Comparison of ENCODE assay signal across 23 cellular contexts in genomic region chr4:25485104-25485503, GRCh38.
"Had no signal": no experiment of that assay in that cellular context is flagged by ENCODE, and none has a peak within 500 bp of the region (broad histone marks: within the 10 kb centered on the region; RNA-seq: fewer than 3 reads in every experiment).

No MANE protein-coding gene starts in this region.

- H3K4me3 ChIP-seq: body of pancreas, cardiac muscle cell, lower lobe of right lung, mucosa of descending colon, upper lobe of left lung had no signal

- H3K9me3 ChIP-seq: body of pancreas, lower lobe of right lung had no signal

- H3K4me1 ChIP-seq: body of pancreas, lower lobe of right lung had no signal

- H3K36me3 ChIP-seq: cardiac muscle cell, lower lobe of right lung, upper lobe of left lung had no signal

- H3K27me3 ChIP-seq: body of pancreas, cardiac muscle cell, upper lobe of left lung had no signal

- FAIRE-seq: endometrium, small intestine had no signal

- ATAC-seq: activated CD4-positive, CD25-positive, alpha-beta regulatory T cell treated with anti-CD3 and anti-CD28 coated beads, Interleukin-2, amount 50 U/mL, for 24 hours; activated naive CD8-positive, alpha-beta T cell treated with anti-CD3 and anti-CD28 coated beads, Interleukin-2, amount 50 U/mL, for 24 hours; body of pancreas; lower lobe of right lung; mucosa of descending colon; sciatic nerve; stimulated activated memory B cell treated with anti-CD40 and anti-IgM and Interleukin-4, amounts not matched to agents 10 μg/mL and 1 μg/mL and 100 μg/mL, for 72 hours; T-helper 17 cell had no signal

- DNase-seq: activated CD4-positive, alpha-beta memory T cell treated with anti-CD3 and anti-CD28 coated beads, Interleukin-2, amount 10 ng/mL, durations not matched to agents 7 days and 5 days; activated CD4-positive, alpha-beta T cell treated with anti-CD3 and anti-CD28 coated beads, Interleukin-2, amount 10 ng/mL, durations not matched to agents 24 days and 14 days; activated effector memory CD4-positive, alpha-beta T cell treated with anti-CD3 and anti-CD28 coated beads, Interleukin-2, amount 50 U/mL, for 16 hours; activated naive CD4-positive, alpha-beta T cell treated with anti-CD3 and anti-CD28 coated beads, Interleukin-2, amount 50 U/mL, for 16 hours; activated naive CD8-positive, alpha-beta T cell treated with anti-CD3 and anti-CD28 coated beads, Interleukin-2, amount 50 U/mL, for 24 hours; body of pancreas; effector CD4-positive, alpha-beta T cell; erythroblast; foreskin fibroblast; lower lobe of right lung; mucosa of descending colon; nephron progenitor cell; occipital lobe; small intestine; stimulated activated CD4-positive, alpha-beta T cell treated with anti-CD3 and anti-CD28 coated beads, Interleukin-15, amount 100 ng/mL, for 24 hours; T-helper 17 cell; upper lobe of left lung had no signal

- H3K27ac ChIP-seq: body of pancreas, cardiac muscle cell, lower lobe of right lung, VCaP had no signal
